Comparison of ENCODE assay signal across 20 cellular contexts in the genomic region with DNA sequence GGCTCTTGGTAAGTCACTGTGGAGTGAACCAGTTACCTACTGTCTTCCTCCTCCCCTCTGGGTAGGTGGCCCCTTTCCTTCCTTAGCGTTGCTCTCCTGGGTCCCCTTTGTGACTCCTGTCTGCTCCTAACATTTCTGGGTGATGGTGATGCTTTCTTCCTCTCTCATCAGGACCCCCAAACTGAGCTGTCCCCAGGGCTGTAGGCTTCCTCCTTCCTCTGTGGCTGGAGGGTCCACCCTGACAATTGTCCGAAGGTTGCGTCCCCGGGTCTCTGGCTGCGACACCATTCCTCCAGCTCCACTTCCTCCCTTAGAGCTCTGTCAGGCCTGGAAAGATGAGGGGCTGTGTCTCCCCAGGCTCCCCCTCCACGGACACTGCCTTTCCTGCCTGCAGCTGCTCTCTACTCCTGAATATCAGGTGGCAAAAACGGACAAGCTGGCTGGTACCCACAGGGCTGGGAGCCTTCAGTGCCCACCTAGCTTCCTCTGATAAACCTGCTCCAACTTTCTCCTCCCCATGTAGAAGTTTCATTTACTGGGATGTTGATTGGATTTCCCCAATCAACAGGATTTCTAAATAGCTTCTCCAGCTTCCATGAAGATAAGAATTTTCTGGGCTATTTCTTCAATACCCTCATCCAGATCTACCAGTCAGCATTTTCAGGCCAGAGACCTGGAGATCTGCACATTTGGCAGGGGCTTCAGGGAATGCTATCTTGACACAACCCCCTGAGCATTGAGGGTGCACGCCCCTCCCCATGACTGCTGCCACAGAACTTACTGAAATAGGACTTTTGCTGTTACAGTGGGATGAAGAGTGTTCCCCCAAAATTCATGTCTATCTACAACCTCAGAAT.
DNase-seq lines count a peak whose midpoint lies in the region; ATAC-seq, FAIRE-seq and TF ChIP-seq lines count a peak whose summit lies in the region.
"Had no signal": no experiment of that assay in that cellular context is flagged by ENCODE, and none has a peak within 500 bp of the region (broad histone marks: within the 10 kb centered on the region; RNA-seq: fewer than 3 reads in every experiment).

No MANE protein-coding gene starts in this region.

- H3K27ac ChIP-seq in A549, result no peak overlapping the region
- no peak overlapping the region for H3K27ac ChIP-seq in coronary artery
- H3K27ac ChIP-seq in OCI-LY7 (ENCODE audit: low read depth, low read length, poor library complexity, severe bottlenecking), result no peak overlapping the region
- no peak overlapping the region for H3K27ac ChIP-seq in CD4-positive, alpha-beta memory T cell (ENCODE audit: low read depth, low read length)
- no peak overlapping the region for H3K27ac ChIP-seq in SJCRH30

- no peak overlapping the region for H3K27ac Mint-ChIP-seq in CD4-positive, alpha-beta memory T cell

- H3K4me2 ChIP-seq in A549, result no peak overlapping the region
- H3K4me2 ChIP-seq in OCI-LY7 (ENCODE audit: low read length), result no peak overlapping the region

- DNase-seq in activated CD8-positive, alpha-beta memory T cell treated with anti-CD3 and anti-CD28 coated beads for 24 hours, result peak; percentile 3
- no peak for DNase-seq in activated CD8-positive, alpha-beta memory T cell treated with anti-CD3 and anti-CD28 coated beads, Interleukin-2, amount 50 U/mL, for 48 hours
- DNase-seq in A549 (ENCODE audit: low read depth in 1 of 2, low spot score in 1 of 2), result no peak
- peak; percentile 67 for DNase-seq in coronary artery (ENCODE audit: low spot score)
- peak; percentile 64 for DNase-seq in mesenteric fat pad (ENCODE audit: low spot score)
- DNase-seq in OCI-LY7 (ENCODE audit: low spot score), result no peak
- no peak for DNase-seq in CD4-positive, alpha-beta memory T cell
- no peak for DNase-seq in SJCRH30
- DNase-seq: 8988T, DMS53, GOT3, NCI-H1092, NCI-H1417 treated with DMSO at 0.1 percent for 48 hours, NCI-H1694 treated with DMSO at 0.1 percent for 48 hours, NCI-H2081, NCI-H2227 treated with DMSO at 0.1 percent for 48 hours, NCI-H526 treated with DMSO at 0.1 percent for 48 hours, Right ventricle myocardium superior, RPMI8226 had no signal

- no peaks in the 10 kb centered on the region for H3K27me3 Mint-ChIP-seq in CD4-positive, alpha-beta memory T cell

- intact Hi-C loops in OCI-LY7 (cut with micrococcal nuclease; ENCODE audit: unreplicated experiment), result no loop called here
- intact Hi-C loops in CD4-positive, alpha-beta memory T cell (cut with micrococcal nuclease), result no loop called here

- FAIRE-seq in A549 (lab: Jason Lieb, UNC), result no peak

- no peaks in the 10 kb centered on the region for H4K20me1 ChIP-seq in OCI-LY7 (ENCODE audit: insufficient read depth, low read length)

- no peak for ATAC-seq in A549
- ATAC-seq: HCT116 had no signal

- TF ChIP-seq EP300 in A549 (IDR thresholded peaks at IDR 0.05), result no peak

- no peak overlapping the region for H3K4me3 Mint-ChIP-seq in CD4-positive, alpha-beta memory T cell

- H3K9me3 ChIP-seq in A549 (no peaks in the 10 kb centered on the region), OCI-LY7 (ENCODE audit: low read length) (no peaks in the 10 kb centered on the region), SJCRH30 (replicated peaks) (no peaks in the 10 kb centered on the region)
- no peaks in the 10 kb centered on the region for H3K9me3 ChIP-seq in CD4-positive, alpha-beta memory T cell (ENCODE audit: control insufficient read depth in 1 of 2, low read length in 2 of 2)

- no peaks in the 10 kb centered on the region for H3K36me3 ChIP-seq in OCI-LY7 (ENCODE audit: insufficient read depth, low read length)
- H3K36me3 ChIP-seq in CD4-positive, alpha-beta memory T cell (ENCODE audit: insufficient read depth, low read length), result no peaks in the 10 kb centered on the region
- no peaks in the 10 kb centered on the region for H3K36me3 ChIP-seq in SJCRH30

- H2AFZ ChIP-seq in OCI-LY7 (ENCODE audit: low read length), result no peak overlapping the region

- CTCF ChIA-PET in A549 (lab: Yijun Ruan, JAX) (no interaction called here), OCI-LY7 (lab: Charles Lee; ENCODE audit: unreplicated experiment) (no interaction called here)
- CTCF ChIA-PET in CD4-positive, alpha-beta memory T cell (lab: Charles Lee; ENCODE audit: partially characterized antibody), result no interaction called here

- POLR2A ChIA-PET in A549 (lab: Yijun Ruan, JAX) (no interaction called here), OCI-LY7 (lab: Charles Lee) (no interaction called here)
- POLR2A ChIA-PET in CD4-positive, alpha-beta memory T cell (lab: Charles Lee; ENCODE audit: partially characterized antibody), result no interaction called here

- no peaks in the 10 kb centered on the region for H3K4me1 ChIP-seq in A549
- H3K4me1 ChIP-seq in OCI-LY7 (ENCODE audit: insufficient read depth, low read length, poor library complexity, severe bottlenecking), result no peaks in the 10 kb centered on the region
- no peaks in the 10 kb centered on the region for H3K4me1 ChIP-seq in CD4-positive, alpha-beta memory T cell (ENCODE audit: insufficient read depth, low read length)
- H3K4me1 ChIP-seq in SJCRH30, result no peaks in the 10 kb centered on the region

- BruUV-seq in OCI-LY7 (replicated peaks; lab: Mats Ljungman, UMichigan), result no TSS peak

- no peaks in the 10 kb centered on the region for H3K27me3 ChIP-seq in CD4-positive, alpha-beta memory T cell (ENCODE audit: insufficient read depth, low read length)
- no peaks in the 10 kb centered on the region for H3K27me3 ChIP-seq in SJCRH30

- H3K4me3 ChIP-seq in A549, result no peak overlapping the region
- H3K4me3 ChIP-seq in coronary artery, result no peak overlapping the region
- no peak overlapping the region for H3K4me3 ChIP-seq in OCI-LY7 (ENCODE audit: low read depth, low read length, poor library complexity, severe bottlenecking)
- no peak overlapping the region for H3K4me3 ChIP-seq in CD4-positive, alpha-beta memory T cell (ENCODE audit: low read length in 2 of 2)
- H3K4me3 ChIP-seq in SJCRH30, result no peak overlapping the region

- H3K4me1 Mint-ChIP-seq in CD4-positive, alpha-beta memory T cell, result no peaks in the 10 kb centered on the region

- no peaks in the 10 kb centered on the region for H3K9me2 ChIP-seq in OCI-LY7 (ENCODE audit: insufficient read depth, low read length)

- no peaks in the 10 kb centered on the region for H3K36me3 Mint-ChIP-seq in CD4-positive, alpha-beta memory T cell

- whole genome bisulfite sequencing in A549 (ENCODE audit: missing lambda C conversion rate), result 19% methylated on average over 8 of the region's 8 CpGs

- no peak for TF ChIP-seq POLR2A in A549 (IDR thresholded peaks at IDR 0.05; ENCODE audit: low read length)

- no peaks in the 10 kb centered on the region for H3K79me2 ChIP-seq in OCI-LY7 (ENCODE audit: insufficient read depth, low read depth, low read length)

- peaks cover 0 to 5% (median under 1%) of the 10 kb centered on the region in 8 donors for H3K9me3 Mint-ChIP-seq in CD4-positive, alpha-beta memory T cell

- TF ChIP-seq CTCF in A549 (IDR thresholded peaks at IDR 0.05) (no peak), coronary artery (IDR thresholded peaks at IDR 0.05) (no peak), OCI-LY7 (conservative IDR thresholded peaks at IDR 0.05; ENCODE audit: low read length) (no peak)

- no peak for TF ChIP-seq RAD21 in A549 (conservative IDR thresholded peaks at IDR 0.05 in 1 of 2, IDR thresholded peaks at IDR 0.05 in 1 of 2)

TF ChIP-seq in A549, 52 proteins besides CTCF, POLR2A, EP300 and RAD21:
- TF ChIP-seq ATOH8 (CRISPR knock-in tag; IDR thresholded peaks at IDR 0.05; ENCODE audit: low read depth) (no peak), KDM1A (IDR thresholded peaks at IDR 0.05; ENCODE audit: low read depth) (no peak), MAFK (IDR thresholded peaks at IDR 0.05; ENCODE audit: partially characterized antibody) (peak; percentile 19), SREBF2 (IDR thresholded peaks at IDR 0.05) (no peak), HOXB5 (CRISPR knock-in tag; IDR thresholded peaks at IDR 0.05) (no peak), FOSL2 (IDR thresholded peaks at IDR 0.05) (no peak), FOSL2 (CRISPR knock-in tag; IDR thresholded peaks at IDR 0.05) (no peak), EHF (CRISPR knock-in tag; IDR thresholded peaks at IDR 0.05) (no peak)

Comparison
In these comparisons a context has a peak if more than half of its experiments do, and no peak if none do; other contexts are left out.
1. DNase-seq: peak in activated CD8-positive, alpha-beta memory T cell treated with anti-CD3 and anti-CD28 coated beads for 24 hours (single experiment), coronary artery (single experiment) and mesenteric fat pad (single experiment); none in activated CD8-positive, alpha-beta memory T cell treated with anti-CD3 and anti-CD28 coated beads, Interleukin-2, amount 50 U/mL, for 48 hours (single experiment), A549 (0 of 2), OCI-LY7 (single experiment), CD4-positive, alpha-beta memory T cell (0 of 5) and SJCRH30 (0 of 2).